Comparison of ENCODE assay signal across 13 cellular contexts in the genomic region with DNA sequence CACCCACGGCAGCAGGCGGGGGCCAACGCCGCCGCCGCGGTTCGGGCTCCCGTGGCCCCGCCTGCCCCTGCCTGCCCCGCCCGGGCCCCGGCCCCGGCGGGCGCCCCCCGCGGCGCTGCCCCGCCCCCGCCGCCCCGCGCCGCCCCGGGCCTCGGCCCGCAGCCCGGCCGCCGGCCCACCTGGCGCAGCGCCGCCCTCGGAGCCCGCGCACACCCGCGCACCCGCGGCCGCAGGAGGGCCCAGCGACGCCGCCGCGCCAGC. TPM values are rescaled to one million over a fixed set of nuclear protein-coding genes. Genes with fewer than 3 reads are reported as not detected.
DNase-seq lines count a peak whose midpoint lies in the region; ATAC-seq and TF ChIP-seq lines count a peak whose summit lies in the region.
"Had no signal": no experiment of that assay in that cellular context is flagged by ENCODE, and none has a peak within 500 bp of the region (broad histone marks: within the 10 kb centered on the region; RNA-seq: fewer than 3 reads in every experiment).

A gene with protein sequence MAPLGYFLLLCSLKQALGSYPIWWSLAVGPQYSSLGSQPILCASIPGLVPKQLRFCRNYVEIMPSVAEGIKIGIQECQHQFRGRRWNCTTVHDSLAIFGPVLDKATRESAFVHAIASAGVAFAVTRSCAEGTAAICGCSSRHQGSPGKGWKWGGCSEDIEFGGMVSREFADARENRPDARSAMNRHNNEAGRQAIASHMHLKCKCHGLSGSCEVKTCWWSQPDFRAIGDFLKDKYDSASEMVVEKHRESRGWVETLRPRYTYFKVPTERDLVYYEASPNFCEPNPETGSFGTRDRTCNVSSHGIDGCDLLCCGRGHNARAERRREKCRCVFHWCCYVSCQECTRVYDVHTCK (plus strand): TSS at position 206 of the 261 bp plus-strand sequence. CDS start 131 bp downstream, outside the sequence.

- no peaks in the 10 kb centered on the region for H3K36me3 Mint-ChIP-seq in chondrocyte (ENCODE audit: low read depth)
- no peaks in the 10 kb centered on the region for H3K36me3 Mint-ChIP-seq in memory B cell
- H3K36me3 Mint-ChIP-seq in activated CD4-positive, alpha-beta memory T cell treated with anti-CD3 and anti-CD28 coated beads for 36 hours: no peaks in the 10 kb centered on the region
- H3K36me3 Mint-ChIP-seq: CD4-positive, CD25-positive, alpha-beta regulatory T cell had no signal

- POLR2A ChIA-PET in activated CD4-positive, alpha-beta memory T cell treated with anti-CD3 and anti-CD28 coated beads for 36 hours (lab: Charles Lee): no interaction called here

- no peak for TF ChIP-seq EP300 in stomach (IDR thresholded peaks at IDR 0.05)

- H3K9me3 ChIP-seq in NT2/D1 (ENCODE audit: insufficient read depth, low read length) (no peaks in the 10 kb centered on the region), stomach (no peaks in the 10 kb centered on the region)
- H3K9me3 ChIP-seq: right atrium auricular region had no signal

- peak within 1 kb of the TSS; percentile 41 for H3K4me3 Mint-ChIP-seq in chondrocyte (ENCODE audit: unreplicated experiment)
- H3K4me3 Mint-ChIP-seq in memory B cell: peak within 1 kb of the TSS; percentile 60
- no peak within 1 kb of the TSS for H3K4me3 Mint-ChIP-seq in activated CD4-positive, alpha-beta memory T cell treated with anti-CD3 and anti-CD28 coated beads for 36 hours

- DNase-seq in NT2/D1 (ENCODE audit: low read depth, low spot score): no peak
- DNase-seq in chondrocyte (ENCODE audit: low spot score): no peak
- DNase-seq in memory B cell (ENCODE audit: low spot score in 2 of 2): no peak
- no peak for DNase-seq in stomach
- DNase-seq in NCI-H1930 (lab: John Stamatoyannopoulos, UW): no peak
- DNase-seq in activated CD4-positive, CD25-positive, alpha-beta regulatory T cell (lab: John Stamatoyannopoulos, UW): no peak
- DNase-seq in activated CD4-positive, alpha-beta memory T cell treated with anti-CD3 and anti-CD28 coated beads for 36 hours: no peak
- DNase-seq: CD4-positive, CD25-positive, alpha-beta regulatory T cell; Kasumi-1; NCI-H1694; NCI-H526 treated with DMSO at 0.1 percent for 48 hours; SHP77 had no signal

- H3K27ac Mint-ChIP-seq in chondrocyte (ENCODE audit: unreplicated experiment) (no peak within 1 kb of the TSS), memory B cell (no peak within 1 kb of the TSS)
- H3K27ac Mint-ChIP-seq in activated CD4-positive, alpha-beta memory T cell treated with anti-CD3 and anti-CD28 coated beads for 36 hours: no peak within 1 kb of the TSS
- H3K27ac Mint-ChIP-seq: CD4-positive, CD25-positive, alpha-beta regulatory T cell had no signal

- peak within 1 kb of the TSS; percentile 56 for H3K4me3 ChIP-seq in NT2/D1 (ENCODE audit: insufficient read length, low read depth)
- H3K4me3 ChIP-seq in stomach: peak within 1 kb of the TSS; percentile 1 to 22 (median 11)

- peak within 1 kb of the TSS; percentile 68 for H3K9ac ChIP-seq in NT2/D1 (ENCODE audit: insufficient read length, low read depth)

- intact Hi-C loops in stomach (cut with DNase I; ENCODE audit: low total_unique reads): no loop called here
- intact Hi-C loops in activated CD4-positive, alpha-beta memory T cell treated with anti-CD3 and anti-CD28 coated beads for 36 hours (cut with micrococcal nuclease): no loop called here

- H3K4me1 Mint-ChIP-seq in chondrocyte (ENCODE audit: low read depth) (peaks cover 4% of the 10 kb centered on the region), memory B cell (peaks cover 35% of the 10 kb centered on the region)
- H3K4me1 Mint-ChIP-seq in activated CD4-positive, alpha-beta memory T cell treated with anti-CD3 and anti-CD28 coated beads for 36 hours (ENCODE audit: low read depth): peaks cover 13% of the 10 kb centered on the region

- H3K4me1 ChIP-seq in NT2/D1 (ENCODE audit: insufficient read depth, insufficient read length) (peaks cover 31% of the 10 kb centered on the region), stomach (peaks cover 4 to 43% (median 32%) of the 10 kb centered on the region in 4 donors)

- CTCF ChIA-PET in activated CD4-positive, alpha-beta memory T cell treated with anti-CD3 and anti-CD28 coated beads for 36 hours (lab: Charles Lee): interaction anchor here (1.4 kb wide), 1 partner anchor 10 kb away, joined by 3 read pairs; no protein-coding TSS in a partner anchor

- H3K9me3 Mint-ChIP-seq in chondrocyte (ENCODE audit: low read depth) (no peaks in the 10 kb centered on the region), memory B cell (no peaks in the 10 kb centered on the region)
- H3K9me3 Mint-ChIP-seq in activated CD4-positive, alpha-beta memory T cell treated with anti-CD3 and anti-CD28 coated beads for 36 hours: no peaks in the 10 kb centered on the region
- H3K9me3 Mint-ChIP-seq: CD4-positive, CD25-positive, alpha-beta regulatory T cell had no signal

- H3K27ac ChIP-seq in stomach: no peak within 1 kb of the TSS
- H3K27ac ChIP-seq: right atrium auricular region had no signal

- TF ChIP-seq CTCF in chondrocyte (IDR thresholded peaks at IDR 0.05): no peak
- no peak for TF ChIP-seq CTCF in stomach (IDR thresholded peaks at IDR 0.05)

- H3K27me3 Mint-ChIP-seq in chondrocyte (ENCODE audit: low read depth) (peaks cover 77% of the 10 kb centered on the region), memory B cell (peaks cover 32% of the 10 kb centered on the region)
- peaks cover 58% of the 10 kb centered on the region for H3K27me3 Mint-ChIP-seq in activated CD4-positive, alpha-beta memory T cell treated with anti-CD3 and anti-CD28 coated beads for 36 hours

- WGBS in stomach, 5 donors: 0 to 3% (median 1%) methylated on average over 6 to 39 of the region's 47 CpGs; no CpG with 5 or more reads in 2 of the 5 donors

- ATAC-seq in memory B cell (ENCODE audit: low read depth): no peak

- H3K36me3 ChIP-seq in NT2/D1 (ENCODE audit: insufficient read depth, insufficient read length, low read length) (no peaks in the 10 kb centered on the region), stomach (no peaks in the 10 kb centered on the region)
- H3K36me3 ChIP-seq: right atrium auricular region had no signal

- TF ChIP-seq POLR2A in stomach (IDR thresholded peaks at IDR 0.05): no peak

- peaks cover 91% of the 10 kb centered on the region for H3K27me3 ChIP-seq in NT2/D1 (ENCODE audit: insufficient read depth, insufficient read length)
- peaks cover 34 to 99% (median 74%) of the 10 kb centered on the region in 3 donors for H3K27me3 ChIP-seq in stomach

RNA-seq across cellular contexts. Expression of the gene that starts here (rescaled TPM):
- total RNA-seq in chondrocyte (not detected in 3 replicates), stomach (not detected)
- polyA plus RNA-seq in stomach: under 1 TPM in 2 of 3 donors, not detected in 1; 0.31 to 0.90 TPM
- total RNA-seq in activated CD4-positive, alpha-beta memory T cell treated with anti-CD3 and anti-CD28 coated beads for 36 hours: not detected
- total RNA-seq: CD4-positive, CD25-positive, alpha-beta regulatory T cell; right atrium auricular region had no signal
- polyA plus RNA-seq: CD4-positive, CD25-positive, alpha-beta regulatory T cell had no signal
